In the genomic region with DNA sequence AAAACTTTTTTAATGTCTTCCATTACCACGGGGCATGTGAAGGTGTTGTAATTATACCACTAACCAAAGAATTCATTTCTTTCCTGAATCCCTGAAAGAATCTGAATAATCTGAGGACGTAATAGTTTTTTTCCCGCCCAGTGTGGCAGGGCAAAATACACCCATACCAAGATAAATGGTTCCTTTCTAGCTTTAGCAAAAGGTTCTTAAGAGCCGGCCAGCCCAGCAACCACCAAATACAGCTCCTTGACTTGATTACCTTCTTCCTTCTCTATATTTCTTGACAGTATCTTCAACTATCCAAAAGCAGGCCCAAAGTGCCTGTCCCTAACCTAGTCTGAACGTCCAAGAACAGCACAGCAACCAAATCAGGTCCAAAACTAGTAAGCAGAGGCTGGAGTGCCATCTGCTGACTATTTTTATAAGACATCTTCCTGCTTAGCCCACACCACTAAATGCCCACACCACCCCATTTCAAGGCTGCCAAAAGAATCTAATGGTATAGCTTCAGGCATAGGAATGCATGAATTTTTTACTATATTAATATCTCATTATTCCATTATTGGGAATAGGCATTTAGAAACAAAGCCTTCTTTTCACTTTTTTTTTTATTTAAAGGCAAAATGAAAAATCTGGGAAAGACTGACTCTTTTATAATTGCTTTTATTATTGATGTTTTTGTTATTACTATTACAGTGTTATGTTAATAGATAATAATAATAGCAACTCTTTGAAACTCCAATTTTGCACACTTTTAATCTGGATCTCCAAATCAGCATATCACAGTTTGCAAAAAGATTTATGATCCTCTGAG, we compare ENCODE assay signal across 8 cellular contexts.
DNase-seq lines count a peak whose midpoint lies in the region; ATAC-seq and TF ChIP-seq lines count a peak whose summit lies in the region.

No MANE protein-coding gene starts in this region.

- no peaks in the 10 kb centered on the region for H3K36me3 ChIP-seq in brain microvascular endothelial cell (replicated peaks)

- peaks cover 5% of the 10 kb centered on the region for H3K27me3 ChIP-seq in brain microvascular endothelial cell (replicated peaks)

- in situ Hi-C loops in brain microvascular endothelial cell (cut with HindIII; ENCODE audit: low pct_ligation_motif_present, low sequenced_read_pairs), result no loop called here

- ATAC-seq in HG03280 (IDR thresholded peaks at IDR 0.05; ENCODE audit: unreplicated experiment), result no peak

- DNase-seq in C1 segment of cervical spinal cord (lab: John Stamatoyannopoulos, UW) (peak in 8 of 14 donors; percentile 0 to 35 (median 9)), H4 (ENCODE audit: low spot score) (peak; percentile 68), NCI-H460 (ENCODE audit: extremely low read depth, low read depth) (peak; percentile 63), brain microvascular endothelial cell (peak; percentile 63), inferior parietal cortex (ENCODE audit: extremely low spot score) (peak; percentile 88), superior temporal gyrus (ENCODE audit: extremely low spot score) (peak; percentile 90), GF-D8 (lab: John Stamatoyannopoulos, UW) (no peak)

- TF ChIP-seq CTCF in brain microvascular endothelial cell (IDR thresholded peaks at IDR 0.05; ENCODE audit: low read depth, low read length, missing control alignments), result peak; percentile 73

- no peak overlapping the region for H3K4me3 ChIP-seq in brain microvascular endothelial cell (ENCODE audit: low read depth, low read length)

- H3K27ac ChIP-seq in brain microvascular endothelial cell, result no peak overlapping the region
